Comparison of ENCODE assay signal across 21 cellular contexts in genomic region chr10:98411768-98412167, GRCh38. TPM values are rescaled to one million over a fixed set of nuclear protein-coding genes. Genes with fewer than 3 reads are reported as not detected.
DNase-seq lines count a peak whose midpoint lies in the region; ATAC-seq and TF ChIP-seq lines count a peak whose summit lies in the region.
"Had no signal": no experiment of that assay in that cellular context is flagged by ENCODE, and none has a peak within 500 bp of the region (broad histone marks: within the 10 kb centered on the region; RNA-seq: fewer than 3 reads in every experiment).

No MANE protein-coding gene starts in this region.

- H3K9me3 Mint-ChIP-seq in WTC11 = no peaks in the 10 kb centered on the region
- H3K9me3 Mint-ChIP-seq in stimulated activated effector memory CD8-positive, alpha-beta T cell treated with anti-CD3 and anti-CD28 coated beads, Interleukin-12 subunit alpha, Interleukin-12 subunit beta, amount 100 ng/mL, for 72 hours = no peaks in the 10 kb centered on the region
- no peaks in the 10 kb centered on the region for H3K9me3 Mint-ChIP-seq in effector memory CD8-positive, alpha-beta T cell
- H3K9me3 Mint-ChIP-seq: CD4-positive, alpha-beta T cell; natural killer cell treated with Interleukin-12 subunit alpha and Interleukin-12 subunit beta and Interleukin-15 and Interleukin-18, amount 100 ng/mL, for 72 hours had no signal

- H3K4me3 Mint-ChIP-seq in WTC11 = no peak overlapping the region
- no peak overlapping the region for H3K4me3 Mint-ChIP-seq in stimulated activated effector memory CD8-positive, alpha-beta T cell treated with anti-CD3 and anti-CD28 coated beads, Interleukin-12 subunit alpha, Interleukin-12 subunit beta, amount 100 ng/mL, for 72 hours
- H3K4me3 Mint-ChIP-seq in effector memory CD8-positive, alpha-beta T cell = no peak overlapping the region
- H3K4me3 Mint-ChIP-seq: activated naive CD8-positive, alpha-beta T cell; CD4-positive, alpha-beta T cell; natural killer cell treated with Interleukin-12 subunit alpha and Interleukin-12 subunit beta and Interleukin-15 and Interleukin-18, amount 100 ng/mL, for 72 hours; T-helper 17 cell had no signal

- H3K4me1 Mint-ChIP-seq in WTC11 = peaks cover 17% of the 10 kb centered on the region
- H3K4me1 Mint-ChIP-seq in stimulated activated effector memory CD8-positive, alpha-beta T cell treated with anti-CD3 and anti-CD28 coated beads, Interleukin-12 subunit alpha, Interleukin-12 subunit beta, amount 100 ng/mL, for 72 hours = peaks cover 18% of the 10 kb centered on the region
- H3K4me1 Mint-ChIP-seq in effector memory CD8-positive, alpha-beta T cell (ENCODE audit: low read depth in 2 of 2) = peaks cover 16 to 26% of the 10 kb centered on the region in 2 donors

- peak; percentile 25 for DNase-seq in EL
- DNase-seq in WTC11 (ENCODE audit: low spot score) = no peak
- peak; percentile 72 for DNase-seq in hepatic stellate cell (ENCODE audit: low spot score)
- no peak for DNase-seq in stimulated activated effector memory CD8-positive, alpha-beta T cell treated with anti-CD3 and anti-CD28 coated beads, Interleukin-12 subunit alpha, Interleukin-12 subunit beta, amount 100 ng/mL, for 72 hours (ENCODE audit: low spot score in 2 of 2)
- no peak for DNase-seq in effector memory CD8-positive, alpha-beta T cell
- no peak for DNase-seq in putamen (ENCODE audit: low spot score)
- DNase-seq in amniotic stem cell (lab: John Stamatoyannopoulos, UW) = no peak
- DNase-seq: activated T-cell treated with anti-CD3 and anti-CD28 coated beads for 4 hours; caudate nucleus; CD4-positive, alpha-beta T cell; esophagus squamous epithelium; glutamatergic neuron; GOT3; islet precursor cell; NCI-H1417; NCI-H748 treated with DMSO at 0.1 percent for 48 hours; stimulated activated CD4-positive, alpha-beta T cell treated with anti-CD3 and anti-CD28 coated beads, Interleukin-2, amount 100 ng/mL, for 24 hours; T-helper 17 cell had no signal

- 0 out of 2 replicates have a peak overlapping the region, but pooled peaks have one; percentile 20 for H3K27ac Mint-ChIP-seq in WTC11
- H3K27ac Mint-ChIP-seq in stimulated activated effector memory CD8-positive, alpha-beta T cell treated with anti-CD3 and anti-CD28 coated beads, Interleukin-12 subunit alpha, Interleukin-12 subunit beta, amount 100 ng/mL, for 72 hours = peak overlapping the region; percentile 29
- peak overlapping the region in 1 of 2 donors; percentile 52 for H3K27ac Mint-ChIP-seq in effector memory CD8-positive, alpha-beta T cell
- H3K27ac Mint-ChIP-seq: activated naive CD8-positive, alpha-beta T cell; CD4-positive, alpha-beta T cell; natural killer cell treated with Interleukin-12 subunit alpha and Interleukin-12 subunit beta and Interleukin-15 and Interleukin-18, amount 100 ng/mL, for 72 hours; T-helper 17 cell had no signal

- ATAC-seq in WTC11 = no peak
- ATAC-seq in stimulated activated effector memory CD8-positive, alpha-beta T cell treated with anti-CD3 and anti-CD28 coated beads, Interleukin-12 subunit alpha, Interleukin-12 subunit beta, amount 100 ng/mL, for 72 hours = no peak
- no peak for ATAC-seq in effector memory CD8-positive, alpha-beta T cell (replicated peaks)
- ATAC-seq: natural killer cell treated with Interleukin-12 subunit alpha and Interleukin-12 subunit beta and Interleukin-15 and Interleukin-18, amount 100 ng/mL, for 72 hours; SK-N-SH treated with all-trans-retinoic acid at 6 μM for 48 hours; T-helper 17 cell had no signal

- H3K36me3 Mint-ChIP-seq in WTC11 = no peaks in the 10 kb centered on the region
- H3K36me3 Mint-ChIP-seq in stimulated activated effector memory CD8-positive, alpha-beta T cell treated with anti-CD3 and anti-CD28 coated beads, Interleukin-12 subunit alpha, Interleukin-12 subunit beta, amount 100 ng/mL, for 72 hours = peaks cover 6% of the 10 kb centered on the region
- H3K36me3 Mint-ChIP-seq in effector memory CD8-positive, alpha-beta T cell (ENCODE audit: insufficient read depth) = peaks cover 3% of the 10 kb centered on the region
- H3K36me3 Mint-ChIP-seq: activated naive CD8-positive, alpha-beta T cell; natural killer cell treated with Interleukin-12 subunit alpha and Interleukin-12 subunit beta and Interleukin-15 and Interleukin-18, amount 100 ng/mL, for 72 hours had no signal

- H3K27me3 Mint-ChIP-seq in WTC11 (ENCODE audit: low read depth) = no peaks in the 10 kb centered on the region
- H3K27me3 Mint-ChIP-seq in effector memory CD8-positive, alpha-beta T cell = no peaks in the 10 kb centered on the region
- H3K27me3 Mint-ChIP-seq: activated naive CD8-positive, alpha-beta T cell; CD4-positive, alpha-beta T cell; natural killer cell treated with Interleukin-12 subunit alpha and Interleukin-12 subunit beta and Interleukin-15 and Interleukin-18, amount 100 ng/mL, for 72 hours; T-helper 17 cell had no signal

- POLR2A ChIA-PET in WTC11 (lab: Charles Lee) = no interaction called here

- no peak for TF ChIP-seq CTCF in WTC11 (IDR thresholded peaks at IDR 0.05)

- CTCF ChIA-PET in WTC11 (lab: Charles Lee) = interaction anchor here (0.7 to 1.6 kb wide), 4 partner anchors 12 to 1331 kb away, joined by 3 to 7 read pairs (median 4); no protein-coding TSS in a partner anchor

TF ChIP-seq in WTC11, 78 proteins besides CTCF, POLR2A, EP300 and RAD21 (continues in another document):
- TF ChIP-seq ATF3 (CRISPR knock-in tag; conservative IDR thresholded peaks at IDR 0.05) = no peak
- no peak for TF ChIP-seq AFF4 (CRISPR knock-in tag; IDR thresholded peaks at IDR 0.05; ENCODE audit: borderline replicate concordance)
- TF ChIP-seq RELA (CRISPR knock-in tag; IDR thresholded peaks at IDR 0.05; ENCODE audit: borderline replicate concordance) = no peak
- no peak for TF ChIP-seq ATF1 (CRISPR knock-in tag; IDR thresholded peaks at IDR 0.05)
- TF ChIP-seq ZNF138 (CRISPR knock-in tag; conservative IDR thresholded peaks at IDR 0.05) = no peak
- TF ChIP-seq AR (CRISPR knock-in tag; IDR thresholded peaks at IDR 0.05) = no peak
- no peak for TF ChIP-seq FOXK1 (CRISPR knock-in tag; IDR thresholded peaks at IDR 0.05)
- TF ChIP-seq TEAD1 (CRISPR knock-in tag; IDR thresholded peaks at IDR 0.05) = no peak
- TF ChIP-seq KAT7 (CRISPR knock-in tag; IDR thresholded peaks at IDR 0.05; ENCODE audit: borderline replicate concordance) = no peak
- TF ChIP-seq ZNF219 (CRISPR knock-in tag; IDR thresholded peaks at IDR 0.05; ENCODE audit: borderline replicate concordance) = no peak
- no peak for TF ChIP-seq CBFB (CRISPR knock-in tag; IDR thresholded peaks at IDR 0.05; ENCODE audit: low read depth)

RNA-seq across cellular contexts. Expression of gene PYROXD2, which starts 3.2 kb away (rescaled TPM):
- total RNA-seq in WTC11 (2021) = 7.0 to 8.6 TPM (median 8.1 TPM) in 3 replicates

RNA-seq across cellular contexts. Expression of gene HPS1, which starts 35.0 kb away (rescaled TPM):
- total RNA-seq in WTC11 (2021) = 43.4 to 49.3 TPM (median 47.4 TPM) in 3 replicates

Comparison
In these comparisons a context has a peak if more than half of its experiments do, and no peak if none do; other contexts are left out.
1. DNase-seq: peak in EL (single experiment) and hepatic stellate cell (single experiment); none in WTC11 (single experiment), stimulated activated effector memory CD8-positive, alpha-beta T cell treated with anti-CD3 and anti-CD28 coated beads, Interleukin-12 subunit alpha, Interleukin-12 subunit beta, amount 100 ng/mL, for 72 hours (0 of 2), effector memory CD8-positive, alpha-beta T cell (0 of 3), putamen (single experiment) and amniotic stem cell (single experiment).